In genomic region chr19:51986309-51987291, GRCh38 we compare ENCODE assay signal across 8 cellular contexts. TPM values are rescaled to one million over a fixed set of nuclear protein-coding genes. Genes with fewer than 3 reads are reported as not detected.
DNase-seq lines count a peak whose midpoint lies in the region; ATAC-seq and TF ChIP-seq lines count a peak whose summit lies in the region.

Gene ZNF350 (minus strand): TSS chr19:51986840. CDS start chr19:51974360, 12,480 bp downstream.

- peaks cover 44% of the 10 kb centered on the region for H3K79me2 ChIP-seq in PC-3 (ENCODE audit: low read length)

- H3K36me3 ChIP-seq in BLaER1 treated with 17β-estradiol and CSF1 and Interleukin-3, amounts not matched to agents 10 nM and 100 nM: peaks cover 42 to 64% (median 54%) of the 10 kb centered on the region in 11 experiments
- H3K36me3 ChIP-seq in PC-3 (ENCODE audit: low read depth, low read length) (peaks cover 55% of the 10 kb centered on the region), esophagus (ENCODE audit: control insufficient read depth in 2 of 2, insufficient read depth in 2 of 2, low read length in 1 of 2) (no peaks in the 10 kb centered on the region), mucosa of stomach (ENCODE audit: control insufficient read depth, insufficient read depth, low read length) (no peaks in the 10 kb centered on the region)

- TF ChIP-seq CTCF in PC-3 (conservative IDR thresholded peaks at IDR 0.05; ENCODE audit: low read depth, low read length): no peak

- POLR2A ChIA-PET in PC-3 (lab: Charles Lee; ENCODE audit: unreplicated experiment): no interaction called here

- peaks cover 90 to 97% (median 94%) of the 10 kb centered on the region in 11 experiments for H3K9me3 ChIP-seq in BLaER1 treated with 17β-estradiol and CSF1 and Interleukin-3, amounts not matched to agents 10 nM and 100 nM (replicated peaks in 1 of 11)
- peaks cover 76% of the 10 kb centered on the region for H3K9me3 ChIP-seq in PC-3 (ENCODE audit: low read length)
- peaks cover 3 to 9% of the 10 kb centered on the region in 2 donors for H3K9me3 ChIP-seq in esophagus (ENCODE audit: control insufficient read depth in 2 of 2, insufficient read depth in 1 of 2, low read depth in 1 of 2, low read length in 1 of 2)
- peaks cover 12% of the 10 kb centered on the region for H3K9me3 ChIP-seq in mucosa of stomach (ENCODE audit: control insufficient read depth, low read length)

- BruUV-seq in PC-3 (replicated peaks; lab: Mats Ljungman, UMichigan): TSS peak; percentile 75

- peak within 1 kb of the TSS; percentile 79 for H2AFZ ChIP-seq in PC-3 (ENCODE audit: low read length)

- peak within 1 kb of the TSS; percentile 88 to 97 (median 93) for H3K9ac ChIP-seq in BLaER1 treated with 17β-estradiol and CSF1 and Interleukin-3, amounts not matched to agents 10 nM and 100 nM
- peak within 1 kb of the TSS; percentile 78 for H3K9ac ChIP-seq in PC-3 (ENCODE audit: low read length)
- peak within 1 kb of the TSS; percentile 96 for H3K9ac ChIP-seq in mucosa of stomach (ENCODE audit: low read length)

- peak within 1 kb of the TSS; percentile 96 for H3K4me3 Mint-ChIP-seq in activated T-cell treated with anti-CD3 and anti-CD28 coated beads, Interleukin-2, amount 50 U/mL, for 4 hours

- no peaks in the 10 kb centered on the region for H3K27me3 ChIP-seq in BLaER1 treated with 17β-estradiol and CSF1 and Interleukin-3, amounts not matched to agents 10 nM and 100 nM
- H3K27me3 ChIP-seq in PC-3 (ENCODE audit: low read length) (no peaks in the 10 kb centered on the region), esophagus (ENCODE audit: control insufficient read depth in 1 of 2, insufficient read depth in 2 of 2, low read length in 2 of 2) (no peaks in the 10 kb centered on the region), mucosa of stomach (ENCODE audit: control insufficient read depth, insufficient read depth, low read length) (no peaks in the 10 kb centered on the region)

- H3K27me3 Mint-ChIP-seq in activated T-cell treated with anti-CD3 and anti-CD28 coated beads, Interleukin-2, amount 50 U/mL, for 4 hours (ENCODE audit: low read depth): no peaks in the 10 kb centered on the region

- H3K9me3 Mint-ChIP-seq in activated T-cell treated with anti-CD3 and anti-CD28 coated beads, Interleukin-2, amount 50 U/mL, for 4 hours: peaks cover 50% of the 10 kb centered on the region

- peaks cover 35% of the 10 kb centered on the region for H3K36me3 Mint-ChIP-seq in activated T-cell treated with anti-CD3 and anti-CD28 coated beads, Interleukin-2, amount 50 U/mL, for 4 hours (ENCODE audit: insufficient read depth)

- no peaks in the 10 kb centered on the region for H3F3A ChIP-seq in PC-3 (ENCODE audit: low read length, unreplicated experiment)

- ATAC-seq in GM19372 (IDR thresholded peaks at IDR 0.05; ENCODE audit: low read depth, unreplicated experiment) (peak; percentile 67), PC-3 (peak; percentile 94)
- ATAC-seq in activated T-cell treated with anti-CD3 and anti-CD28 coated beads, Interleukin-2, amount 50 U/mL, for 4 hours: peak; percentile 98 to 99

- peak within 1 kb of the TSS; percentile 87 to 100 (median 94) for H3K4me3 ChIP-seq in BLaER1 treated with 17β-estradiol and CSF1 and Interleukin-3, amounts not matched to agents 10 nM and 100 nM
- H3K4me3 ChIP-seq in PC-3 (ENCODE audit: low read length) (peak within 1 kb of the TSS; percentile 86), esophagus (ENCODE audit: low read depth in 1 of 2, low read length in 2 of 2) (peak within 1 kb of the TSS; percentile 89 to 99), mucosa of stomach (ENCODE audit: low read length) (peak within 1 kb of the TSS; percentile 97)

- intact Hi-C loops in PC-3 (cut with micrococcal nuclease): loop anchor here (1.0 kb wide), 1 partner anchor 59 kb away; the partner anchor contains the start of gene ZNF613

- H4K20me1 ChIP-seq in BLaER1 treated with 17β-estradiol and CSF1 and Interleukin-3, amounts not matched to agents 10 nM and 100 nM: no peaks in the 10 kb centered on the region
- H4K20me1 ChIP-seq in PC-3 (ENCODE audit: low read length): no peaks in the 10 kb centered on the region

- H3K4me2 ChIP-seq in BLaER1 treated with 17β-estradiol and CSF1 and Interleukin-3, amounts not matched to agents 10 nM and 100 nM: peak within 1 kb of the TSS; percentile 79 to 94 (median 87)
- peak within 1 kb of the TSS; percentile 79 for H3K4me2 ChIP-seq in PC-3 (ENCODE audit: low read length)

- DNase-seq in HT1080 (ENCODE audit: low read depth) (peak; percentile 90), PC-3 (peak; percentile 97)
- peak; percentile 77 for DNase-seq in activated T-cell treated with anti-CD3 and anti-CD28 coated beads, Interleukin-2, amount 50 U/mL, for 4 hours
- DNase-seq in stimulated activated CD8-positive, alpha-beta memory T cell treated with anti-CD3 and anti-CD28 coated beads, Interleukin-4, amount 100 ng/mL, for 48 hours: peak; percentile 85

- H3K27ac ChIP-seq in BLaER1 treated with 17β-estradiol and CSF1 and Interleukin-3, amounts not matched to agents 10 nM and 100 nM: peak within 1 kb of the TSS; percentile 85 to 94 (median 91)
- no peak within 1 kb of the TSS for H3K27ac ChIP-seq in PC-3 (ENCODE audit: low read length)
- H3K27ac ChIP-seq in esophagus (ENCODE audit: low read depth in 2 of 2, low read length in 1 of 2): peak within 1 kb of the TSS; percentile 38 to 84

- peaks cover 5 to 9% (median 7%) of the 10 kb centered on the region in 10 experiments; a peak in 13 of 20 replicates for H3K4me1 ChIP-seq in BLaER1 treated with 17β-estradiol and CSF1 and Interleukin-3, amounts not matched to agents 10 nM and 100 nM
- H3K4me1 ChIP-seq in PC-3 (ENCODE audit: insufficient read depth, low read length): no peaks in the 10 kb centered on the region
- H3K4me1 ChIP-seq in esophagus (ENCODE audit: control insufficient read depth in 2 of 2, insufficient read depth in 2 of 2, low read length in 1 of 2): no peaks in the 10 kb centered on the region
- H3K4me1 ChIP-seq in mucosa of stomach (ENCODE audit: control insufficient read depth, insufficient read depth, low read length): no peaks in the 10 kb centered on the region

- 2 to 3% methylated on average over 33 of the region's 33 CpGs for WGBS in esophagus, 2 donors

- H3K4me1 Mint-ChIP-seq in activated T-cell treated with anti-CD3 and anti-CD28 coated beads, Interleukin-2, amount 50 U/mL, for 4 hours (ENCODE audit: low read depth): peaks cover 19% of the 10 kb centered on the region

- no peaks in the 10 kb centered on the region for H3K9me2 ChIP-seq in PC-3 (replicated peaks; ENCODE audit: low read length)

- CTCF ChIA-PET in PC-3 (lab: Charles Lee): no interaction called here

RNA-seq across cellular contexts. Expression of gene ZNF350, which starts in this region (rescaled TPM):
- 3.9 and 5.8 TPM in 2 replicates for total RNA-seq in HT1080 (2014; rRNA removed; shearing (Covaris generic))
- 3.1 and 3.8 TPM in 2 replicates for polyA plus RNA-seq in HT1080 (2015; cell fraction: cytosol; rRNA removed)
- polyA plus RNA-seq in HT1080 (2015; cell fraction: nucleus; rRNA removed): 5.7 and 9.5 TPM in 2 replicates
- total RNA-seq in PC-3 (2014; rRNA removed): 5.2 and 6.2 TPM in 2 replicates
- total RNA-seq in activated T-cell treated with anti-CD3 and anti-CD28 coated beads, Interleukin-2, amount 50 U/mL, for 4 hours: 1 to 10 TPM; 6.9 to 7.2 (median 7.1) TPM
- 1 to 10 TPM; 5.1 to 6.4 TPM for polyA plus RNA-seq in esophagus
